ENCODE assay signal across 9 cellular contexts in genomic region chr17:8856205-8856603, GRCh38. TPM values are rescaled to one million over a fixed set of nuclear protein-coding genes. Genes with fewer than 3 reads are reported as not detected.
"Had no signal": no experiment of that assay in that cellular context is flagged by ENCODE, and none has a peak within 500 bp of the region (broad histone marks: within the 10 kb centered on the region; RNA-seq: fewer than 3 reads in every experiment).

No MANE protein-coding gene starts in this region.

RNA-seq across cellular contexts. Expression of gene PIK3R6, which starts 11.3 kb away (rescaled TPM):
- total RNA-seq: chondrocyte, LHCN-M2, MCF 10A, PC-9 had no signal

RNA-seq across cellular contexts. Expression of gene MFSD6L, which starts 57.0 kb away (rescaled TPM):
- total RNA-seq: activated CD4-positive, alpha-beta memory T cell treated with anti-CD3 and anti-CD28 coated beads for 36 hours; activated CD8-positive, alpha-beta memory T cell treated with anti-CD3 and anti-CD28 coated beads for 36 hours; chondrocyte; LHCN-M2; MCF 10A; PC-9; SK-MEL-5; T-helper 17 cell had no signal
- polyA plus RNA-seq: aorta had no signal
